In the genomic region with DNA sequence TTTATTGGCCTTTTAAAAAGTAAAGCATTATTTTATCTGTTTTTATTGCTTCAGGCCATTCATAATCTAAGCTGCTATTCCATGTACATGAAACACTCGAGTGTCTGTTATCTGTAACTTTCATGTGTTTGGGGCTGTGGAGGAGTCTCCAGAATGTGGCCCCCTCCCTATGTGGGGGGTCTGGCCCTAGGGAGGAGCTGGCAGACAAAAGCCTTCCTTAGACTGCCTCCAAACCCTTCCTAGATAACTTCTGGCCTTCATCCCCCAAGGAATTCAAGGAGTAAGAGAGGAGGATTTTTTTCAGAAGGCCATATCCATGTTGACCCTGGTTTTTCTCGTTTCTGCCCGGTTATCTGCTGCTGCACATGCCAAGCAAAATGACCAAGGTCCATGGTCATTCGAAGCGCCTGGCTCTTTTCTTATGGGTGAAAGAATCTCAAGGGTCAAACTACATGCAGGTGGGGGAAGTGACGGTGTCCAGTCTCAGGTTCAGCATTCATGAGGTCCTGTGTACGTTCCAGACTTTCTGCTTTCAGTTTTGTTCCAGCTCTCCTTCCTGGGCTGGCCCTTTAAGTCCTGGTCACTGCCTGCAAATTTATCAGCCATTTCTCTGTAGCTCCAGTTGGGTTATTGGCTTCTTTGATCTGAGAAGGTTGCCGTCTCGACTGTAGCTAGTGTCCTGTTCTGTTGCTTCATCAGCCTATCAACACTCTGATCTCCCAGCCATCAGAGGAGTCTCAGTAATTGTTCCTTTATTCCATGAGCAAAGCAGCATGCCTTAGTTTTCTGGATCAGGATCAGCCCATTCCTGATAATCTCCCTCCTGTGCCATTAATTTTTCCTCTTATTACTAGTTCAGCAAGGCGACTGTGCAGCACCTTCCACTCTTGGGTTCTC, we compare ENCODE assay signal across 15 cellular contexts. TPM values are rescaled to one million over a fixed set of nuclear protein-coding genes. Genes with fewer than 3 reads are reported as not detected.
A peak's percentile ranks its signal among the peaks of the same experiment; 100 is the strongest.
DNase-seq lines count a peak whose midpoint lies in the region; ATAC-seq and TF ChIP-seq lines count a peak whose summit lies in the region.
"Had no signal": no experiment of that assay in that cellular context is flagged by ENCODE, and none has a peak within 500 bp of the region (broad histone marks: within the 10 kb centered on the region; RNA-seq: fewer than 3 reads in every experiment).

No MANE protein-coding gene starts in this region.

- no peak overlapping the region for H3K4me3 Mint-ChIP-seq in nephron progenitor cell
- H3K4me3 Mint-ChIP-seq in CD4-positive, alpha-beta T cell, result no peak overlapping the region

- H3K9me3 Mint-ChIP-seq in nephron progenitor cell, result no peaks in the 10 kb centered on the region
- no peaks in the 10 kb centered on the region for H3K9me3 Mint-ChIP-seq in CD4-positive, alpha-beta T cell

- H3K27me3 ChIP-seq in HL-60 (ENCODE audit: insufficient read depth, poor library complexity, severe bottlenecking) (no peaks in the 10 kb centered on the region), gastrocnemius medialis (no peaks in the 10 kb centered on the region)
- H3K27me3 ChIP-seq in CD4-positive, alpha-beta T cell (ENCODE audit: control insufficient read depth, insufficient read depth, low read length), result no peaks in the 10 kb centered on the region
- H3K27me3 ChIP-seq: ascending aorta had no signal

- BruUV-seq in OCI-LY7 (replicated peaks; lab: Mats Ljungman, UMichigan), result no TSS peak

- intact Hi-C loops in OCI-LY7 (cut with micrococcal nuclease; ENCODE audit: unreplicated experiment) (no loop called here), gastrocnemius medialis (cut with DNase I; ENCODE audit: low total_unique reads) (no loop called here)
- intact Hi-C loops in CD4-positive, alpha-beta T cell (cut with DNase I, micrococcal nuclease), result no loop called here

- no peak overlapping the region for H3K27ac Mint-ChIP-seq in nephron progenitor cell
- no peak overlapping the region for H3K27ac Mint-ChIP-seq in CD4-positive, alpha-beta T cell

- no peak for TF ChIP-seq POLR2A in gastrocnemius medialis (IDR thresholded peaks at IDR 0.05)

- H3K36me3 Mint-ChIP-seq in nephron progenitor cell (ENCODE audit: low read depth), result no peaks in the 10 kb centered on the region
- H3K36me3 Mint-ChIP-seq in CD4-positive, alpha-beta T cell (ENCODE audit: low read depth), result peaks cover 48% of the 10 kb centered on the region

- H3K4me1 ChIP-seq in OCI-LY7 (ENCODE audit: insufficient read depth, low read length, poor library complexity, severe bottlenecking), result peaks cover 79% of the 10 kb centered on the region
- H3K4me1 ChIP-seq in gastrocnemius medialis, result peaks cover 47 to 88% of the 10 kb centered on the region in 2 donors

- in situ Hi-C loops in gastrocnemius medialis (cut with MboI; ENCODE audit: low sequenced_read_pairs in 4 of 4), result no loop called here

- H3K79me2 ChIP-seq in OCI-LY7 (ENCODE audit: insufficient read depth, low read depth, low read length), result peaks cover 90% of the 10 kb centered on the region

- H3K4me2 ChIP-seq in OCI-LY7 (ENCODE audit: low read length), result peak overlapping the region; percentile 55

- H3K27me3 Mint-ChIP-seq in nephron progenitor cell (ENCODE audit: low read depth, poor library complexity), result peaks cover 21% of the 10 kb centered on the region
- H3K27me3 Mint-ChIP-seq in CD4-positive, alpha-beta T cell, result no peaks in the 10 kb centered on the region

- H2AFZ ChIP-seq in OCI-LY7 (ENCODE audit: low read length), result no peak overlapping the region

- H3K27ac ChIP-seq in HL-60 (replicated peaks) (peak overlapping the region; percentile 81), OCI-LY7 (ENCODE audit: low read depth, low read length, poor library complexity, severe bottlenecking) (no peak overlapping the region), gastrocnemius medialis (peak overlapping the region; percentile 12 to 60 (median 44))
- H3K27ac ChIP-seq in CD4-positive, alpha-beta T cell (ENCODE audit: low read depth, low read length), result no peak overlapping the region

- POLR2A ChIA-PET in OCI-LY7 (lab: Charles Lee), result interaction anchor here (0.8 to 15.8 kb wide), 8 partner anchors 8 to 84 kb away, joined by 3 to 281 read pairs (median 4); a partner anchor contains a TSS
- POLR2A ChIA-PET in CD4-positive, alpha-beta T cell (lab: Charles Lee), result no interaction called here

- H3K9me2 ChIP-seq in OCI-LY7 (ENCODE audit: insufficient read depth, low read length), result no peaks in the 10 kb centered on the region

- peaks cover 39% of the 10 kb centered on the region for H3K36me3 ChIP-seq in OCI-LY7 (ENCODE audit: insufficient read depth, low read length)
- H3K36me3 ChIP-seq in gastrocnemius medialis, result no peaks in the 10 kb centered on the region
- H3K36me3 ChIP-seq: ascending aorta had no signal

- DNase-seq in HL-60 (ENCODE audit: low read depth in 1 of 2, low spot score in 1 of 2), result no peak
- no peak for DNase-seq in OCI-LY7 (ENCODE audit: low spot score)
- DNase-seq in islet precursor cell, result peak; percentile 41
- no peak for DNase-seq in gastrocnemius medialis
- DNase-seq in DMS153 (lab: John Stamatoyannopoulos, UW), result no peak
- no peak for DNase-seq in nephron progenitor cell
- DNase-seq in CD4-positive, alpha-beta T cell, result no peak
- DNase-seq: activated CD4-positive, alpha-beta T cell treated with anti-CD3 and anti-CD28 coated beads, Interleukin-2, amount 50 U/mL, for 4 hours; activated effector memory CD4-positive, alpha-beta T cell treated with Interleukin-2 at 50 U/mL for 16 hours; NCI-H2171; SHP77; T1000; trophoblast cell had no signal

- H4K20me1 ChIP-seq in OCI-LY7 (ENCODE audit: insufficient read depth, low read length), result peaks cover 4% of the 10 kb centered on the region; the same call in 1 of the 2 replicates

- ATAC-seq in gastrocnemius medialis, result peak in 1 of 2 donors; percentile 40
- no peak for ATAC-seq in CD4-positive, alpha-beta T cell (ENCODE audit: poor library complexity)
- no peak for ATAC-seq in GM18909 (IDR thresholded peaks at IDR 0.05; ENCODE audit: poor library complexity, unreplicated experiment)

- no peak overlapping the region for H3K4me3 ChIP-seq in HL-60 (replicated peaks; ENCODE audit: insufficient read depth, low read length)
- no peak overlapping the region for H3K4me3 ChIP-seq in OCI-LY7 (ENCODE audit: low read depth, low read length, poor library complexity, severe bottlenecking)
- H3K4me3 ChIP-seq in gastrocnemius medialis, result no peak overlapping the region

- H3K4me1 Mint-ChIP-seq in nephron progenitor cell, result peaks cover 28% of the 10 kb centered on the region
- peaks cover 88% of the 10 kb centered on the region for H3K4me1 Mint-ChIP-seq in CD4-positive, alpha-beta T cell (ENCODE audit: low read depth)

- CTCF ChIA-PET in OCI-LY7 (lab: Charles Lee; ENCODE audit: unreplicated experiment), result interaction anchor here (1.0 kb wide), 1 partner anchor 9 kb away, joined by 7 read pairs; no protein-coding TSS in a partner anchor
- CTCF ChIA-PET in CD4-positive, alpha-beta T cell (lab: Charles Lee), result interaction anchor here (1.1 to 1.4 kb wide), 2 partner anchors 60 to 144 kb away, joined by 3 to 6 read pairs; no protein-coding TSS in a partner anchor

- H3K9me3 ChIP-seq in OCI-LY7 (ENCODE audit: low read length) (no peaks in the 10 kb centered on the region), gastrocnemius medialis (no peaks in the 10 kb centered on the region)
- H3K9me3 ChIP-seq in CD4-positive, alpha-beta T cell (ENCODE audit: control insufficient read depth, low read length), result no peaks in the 10 kb centered on the region
- H3K9me3 ChIP-seq: ascending aorta had no signal

- no peak for TF ChIP-seq CTCF in HL-60 (IDR thresholded peaks at IDR 0.05; ENCODE audit: insufficient read depth, low read length)
- no peak for TF ChIP-seq CTCF in OCI-LY7 (conservative IDR thresholded peaks at IDR 0.05; ENCODE audit: low read length)
- no peak for TF ChIP-seq CTCF in gastrocnemius medialis (IDR thresholded peaks at IDR 0.05 in 4 of 5, conservative IDR thresholded peaks at IDR 0.05 in 1 of 5)
- no peak for TF ChIP-seq CTCF in nephron progenitor cell (IDR thresholded peaks at IDR 0.05)
- TF ChIP-seq CTCF in CD4-positive, alpha-beta T cell (IDR thresholded peaks at IDR 0.05), result no peak

RNA-seq across cellular contexts. Expression of a gene that starts 8.4 kb away (rescaled TPM):
- total RNA-seq in OCI-LY7 (2014; rRNA removed; shearing (Covaris generic)), result 11.6 and 13.3 TPM in 2 replicates
- total RNA-seq in OCI-LY7 (2022) (26.5 and 31.1 TPM in 2 replicates), gastrocnemius medialis (10 to 100 TPM in 1 of 4 donors, 1 to 10 TPM in 3; 2.3 to 21.8 (median 6.4) TPM)
- 100 to 1,000 TPM; 122 to 123 TPM for total RNA-seq in CD4-positive, alpha-beta T cell

Comparison
In these comparisons a context has a peak if more than half of its experiments do, and no peak if none do; other contexts are left out.
1. H3K27ac ChIP-seq: peak in HL-60 (single experiment) and gastrocnemius medialis (4 of 4); none in OCI-LY7 (single experiment) and CD4-positive, alpha-beta T cell (single experiment).